ENCODE assay signal across 25 cellular contexts in the genomic region with DNA sequence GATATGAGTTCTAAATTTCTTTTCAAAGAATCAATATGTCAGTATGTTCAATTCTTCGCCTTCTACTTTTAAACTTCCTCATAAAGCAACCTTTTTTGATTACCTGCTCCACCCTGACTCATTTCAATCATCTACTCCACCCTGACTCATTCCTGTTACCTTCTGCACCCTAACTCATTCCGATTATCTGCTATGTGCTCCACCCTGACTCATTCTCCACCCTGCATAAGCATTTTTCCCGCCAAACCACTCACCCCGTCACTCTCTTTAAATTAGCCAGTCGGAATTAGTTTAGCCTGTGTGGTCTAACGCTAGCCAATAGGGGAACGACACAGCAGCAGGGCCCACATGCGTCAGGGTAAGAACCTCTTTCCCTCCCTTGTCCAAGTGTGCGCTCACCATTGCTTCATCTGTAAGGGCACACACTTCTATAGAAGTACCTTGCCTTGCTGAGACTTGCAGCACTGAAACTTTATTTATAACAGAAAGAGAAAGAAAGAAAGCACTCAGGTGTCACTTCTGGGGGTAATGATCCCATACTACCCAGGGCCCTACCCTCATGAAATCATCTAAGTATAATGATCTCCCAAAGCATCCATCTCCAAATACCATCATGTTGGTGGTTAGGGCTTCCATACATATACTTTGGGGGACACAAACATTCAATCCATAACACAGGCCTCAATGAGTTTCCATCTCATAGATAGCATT.
"Had no signal": no experiment of that assay in that cellular context is flagged by ENCODE, and none has a peak within 500 bp of the region (broad histone marks: within the 10 kb centered on the region; RNA-seq: fewer than 3 reads in every experiment).

No MANE protein-coding gene starts in this region.

- DNase-seq: activated CD4-positive, alpha-beta memory T cell treated with anti-CD3 and anti-CD28 coated beads, Interleukin-2, amount 10 ng/mL, durations not matched to agents 7 days and 5 days; activated CD4-positive, alpha-beta T cell treated with anti-CD3 and anti-CD28 coated beads for 1 hour; activated CD4-positive, alpha-beta T cell treated with anti-CD3 and anti-CD28 coated beads, Interleukin-2, amount 10 ng/mL, durations not matched to agents 7 days and 5 days; activated CD8-positive, alpha-beta memory T cell treated with anti-CD3 and anti-CD28 coated beads, Interleukin-2, amount 50 U/mL, for 48 hours; activated gamma-delta T cell treated with Interleukin-2 at 50 U/mL for 16 hours; activated naive CD4-positive, alpha-beta T cell treated with anti-CD3 and anti-CD28 coated beads, Interleukin-2, amount 50 U/mL, for 16 hours; activated T-cell treated with anti-CD3 and anti-CD28 coated beads, Interleukin-2, amount 50 U/mL, for 24 hours; amniotic stem cell; brain microvascular endothelial cell; caudate nucleus; cortex of kidney; effector memory CD8-positive, alpha-beta T cell; esophagus squamous epithelium; left ventricle myocardium superior; naive thymus-derived CD4-positive, alpha-beta T cell; nucleus accumbens; pancreas; psoas muscle; stimulated activated naive CD4-positive, alpha-beta T cell treated with Interleukin-2 at 50 U/mL for 16 hours; T-helper 2 cell; testis; transverse colon; uterus had no signal

- H3K9me3 ChIP-seq: pancreas, psoas muscle, right atrium auricular region, testis, transverse colon, uterus had no signal

- H3K4me3 ChIP-seq: esophagus squamous epithelium, pancreas, psoas muscle, right atrium auricular region, smooth muscle cell, testis, transverse colon, uterus had no signal

- H3K36me3 ChIP-seq: brain microvascular endothelial cell, esophagus squamous epithelium, pancreas, right atrium auricular region, transverse colon, uterus had no signal

- ATAC-seq: effector memory CD8-positive, alpha-beta T cell; left ventricle myocardium superior; naive thymus-derived CD4-positive, alpha-beta T cell; pancreas; psoas muscle had no signal

- H3K27ac ChIP-seq: brain microvascular endothelial cell, esophagus squamous epithelium, pancreas, psoas muscle, right atrium auricular region, testis, transverse colon, uterus had no signal

- H3K4me1 ChIP-seq: esophagus squamous epithelium, pancreas, psoas muscle, right atrium auricular region, testis, uterus had no signal
